ENCODE assay signal across 1 cellular context in the genomic region with DNA sequence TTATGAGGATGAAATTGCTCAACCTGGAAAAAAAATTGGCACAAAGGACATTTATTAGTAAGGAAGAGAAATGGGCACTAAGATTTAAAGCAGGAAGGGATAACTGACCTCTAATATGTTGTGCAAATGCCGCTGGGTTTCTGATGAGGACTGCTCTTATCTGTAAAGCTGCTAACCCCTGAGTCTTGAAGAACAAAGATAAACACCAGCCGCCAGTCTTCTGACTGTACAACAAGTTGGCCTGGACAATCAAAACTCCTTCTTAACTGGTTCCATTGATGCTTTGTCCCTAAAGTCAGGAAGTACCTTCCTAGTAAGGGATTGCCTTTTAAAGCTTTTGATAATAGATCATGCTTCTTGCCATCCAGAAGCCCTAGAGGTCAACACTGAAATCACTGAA.
TF ChIP-seq lines count a peak whose summit lies in the region.

No MANE protein-coding gene starts in this region.

TF ChIP-seq in K562, 482 proteins besides CTCF, POLR2A, EP300 and RAD21 (continued from another document):
- TF ChIP-seq, protein P1, sequence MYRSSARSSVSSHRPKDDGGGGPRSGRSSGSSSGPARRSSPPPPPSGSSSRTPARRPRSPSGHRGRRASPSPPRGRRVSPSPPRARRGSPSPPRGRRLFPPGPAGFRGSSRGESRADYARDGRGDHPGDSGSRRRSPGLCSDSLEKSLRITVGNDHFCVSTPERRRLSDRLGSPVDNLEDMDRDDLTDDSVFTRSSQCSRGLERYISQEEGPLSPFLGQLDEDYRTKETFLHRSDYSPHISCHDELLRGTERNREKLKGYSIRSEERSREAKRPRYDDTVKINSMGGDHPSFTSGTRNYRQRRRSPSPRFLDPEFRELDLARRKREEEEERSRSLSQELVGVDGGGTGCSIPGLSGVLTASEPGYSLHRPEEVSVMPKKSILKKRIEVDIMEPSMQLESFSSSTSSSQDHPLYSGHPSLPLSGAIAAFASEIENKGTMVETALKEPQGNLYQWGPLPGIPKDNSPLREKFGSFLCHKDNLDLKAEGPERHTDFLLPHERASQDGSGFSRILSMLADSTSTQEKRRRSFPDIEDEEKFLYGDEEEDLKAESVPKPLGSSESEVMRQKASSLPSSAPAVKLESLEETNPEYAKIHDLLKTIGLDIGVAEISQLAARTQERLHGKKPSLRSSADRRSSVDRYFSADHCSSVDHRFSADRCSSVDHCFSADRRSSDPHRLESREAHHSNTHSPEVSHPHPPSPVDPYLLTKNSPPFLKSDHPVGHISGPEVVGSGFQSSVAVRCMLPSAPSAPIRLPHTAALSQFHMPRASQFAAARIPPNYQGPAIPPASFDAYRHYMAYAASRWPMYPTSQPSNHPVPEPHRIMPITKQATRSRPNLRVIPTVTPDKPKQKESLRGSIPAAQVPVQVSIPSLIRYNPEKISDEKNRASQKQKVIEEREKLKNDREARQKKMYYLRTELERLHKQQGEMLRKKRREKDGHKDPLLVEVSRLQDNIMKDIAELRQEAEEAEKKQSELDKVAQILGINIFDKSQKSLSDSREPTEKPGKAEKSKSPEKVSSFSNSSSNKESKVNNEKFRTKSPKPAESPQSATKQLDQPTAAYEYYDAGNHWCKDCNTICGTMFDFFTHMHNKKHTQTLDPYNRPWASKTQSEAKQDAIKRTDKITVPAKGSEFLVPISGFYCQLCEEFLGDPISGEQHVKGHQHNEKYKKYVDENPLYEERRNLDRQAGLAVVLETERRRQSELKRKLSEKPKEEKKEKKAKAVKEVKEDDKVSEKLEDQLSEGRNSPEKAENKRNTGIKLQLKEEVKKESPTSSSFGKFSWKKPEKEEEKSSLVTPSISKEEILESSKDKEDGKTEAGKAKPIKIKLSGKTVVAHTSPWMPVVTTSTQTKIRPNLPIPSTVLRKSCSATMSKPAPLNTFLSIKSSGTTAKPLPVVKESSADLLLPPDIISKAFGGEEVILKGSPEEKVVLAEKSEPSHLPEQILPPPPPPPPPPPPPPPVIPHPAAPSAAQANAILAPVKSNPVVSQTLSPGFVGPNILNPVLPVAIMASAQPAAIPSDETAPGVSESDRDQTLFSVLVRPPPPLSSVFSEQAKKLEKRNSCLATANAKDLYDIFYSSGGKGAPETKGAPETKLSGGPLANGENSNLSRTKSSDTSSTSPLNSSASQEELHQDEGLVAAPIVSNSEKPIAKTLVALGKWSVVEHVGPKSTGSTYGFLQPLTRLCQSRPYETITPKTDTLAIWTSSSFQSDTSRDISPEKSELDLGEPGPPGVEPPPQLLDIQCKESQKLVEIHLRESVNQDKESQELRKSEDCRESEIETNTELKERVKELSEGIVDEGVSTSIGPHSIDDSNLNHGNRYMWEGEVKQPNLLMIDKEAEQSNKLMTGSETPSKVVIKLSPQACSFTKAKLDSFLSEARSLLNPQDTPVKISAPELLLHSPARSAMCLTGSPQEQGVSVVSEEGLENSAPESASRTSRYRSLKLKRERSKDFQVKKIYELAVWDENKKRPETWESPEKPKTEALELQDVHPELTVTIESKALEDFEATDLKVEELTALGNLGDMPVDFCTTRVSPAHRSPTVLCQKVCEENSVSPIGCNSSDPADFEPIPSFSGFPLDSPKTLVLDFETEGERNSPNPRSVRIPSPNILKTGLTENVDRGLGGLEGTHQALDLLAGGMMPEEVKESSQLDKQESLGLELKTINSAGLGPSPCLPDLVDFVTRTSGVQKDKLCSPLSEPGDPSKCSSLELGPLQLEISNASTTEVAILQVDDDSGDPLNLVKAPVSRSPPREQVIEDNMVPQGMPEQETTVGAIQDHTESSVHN (IDR thresholded peaks at IDR 0.05; ENCODE audit: borderline replicate concordance in 1 of 2, low read depth in 1 of 2) = no peak
- TF ChIP-seq, protein P2, sequence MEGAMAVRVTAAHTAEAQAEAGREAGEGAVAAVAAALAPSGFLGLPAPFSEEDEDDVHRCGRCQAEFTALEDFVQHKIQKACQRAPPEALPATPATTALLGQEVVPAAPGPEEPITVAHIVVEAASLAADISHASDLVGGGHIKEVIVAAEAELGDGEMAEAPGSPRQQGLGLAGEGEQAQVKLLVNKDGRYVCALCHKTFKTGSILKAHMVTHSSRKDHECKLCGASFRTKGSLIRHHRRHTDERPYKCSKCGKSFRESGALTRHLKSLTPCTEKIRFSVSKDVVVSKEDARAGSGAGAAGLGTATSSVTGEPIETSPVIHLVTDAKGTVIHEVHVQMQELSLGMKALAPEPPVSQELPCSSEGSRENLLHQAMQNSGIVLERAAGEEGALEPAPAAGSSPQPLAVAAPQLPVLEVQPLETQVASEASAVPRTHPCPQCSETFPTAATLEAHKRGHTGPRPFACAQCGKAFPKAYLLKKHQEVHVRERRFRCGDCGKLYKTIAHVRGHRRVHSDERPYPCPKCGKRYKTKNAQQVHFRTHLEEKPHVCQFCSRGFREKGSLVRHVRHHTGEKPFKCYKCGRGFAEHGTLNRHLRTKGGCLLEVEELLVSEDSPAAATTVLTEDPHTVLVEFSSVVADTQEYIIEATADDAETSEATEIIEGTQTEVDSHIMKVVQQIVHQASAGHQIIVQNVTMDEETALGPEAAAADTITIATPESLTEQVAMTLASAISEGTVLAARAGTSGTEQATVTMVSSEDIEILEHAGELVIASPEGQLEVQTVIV (CRISPR knock-in tag; IDR thresholded peaks at IDR 0.05; ENCODE audit: borderline replicate concordance) = no peak
- TF ChIP-seq FOXA3 (CRISPR knock-in tag; conservative IDR thresholded peaks at IDR 0.05 in 1 of 2, IDR thresholded peaks at IDR 0.05 in 1 of 2) (0 out of 4 replicates have a peak, but pooled peaks of 1 of the 2 experiments have one; percentile 25), FOXK2 (conservative IDR thresholded peaks at IDR 0.05 in 1 of 2, IDR thresholded peaks at IDR 0.05 in 1 of 2; ENCODE audit: low read depth in 2 of 2) (peak; percentile 58 to 63; a peak in 3 of 4 replicates), RCOR1 (IDR thresholded peaks at IDR 0.05; ENCODE audit: borderline replicate concordance in 1 of 2, low read depth in 2 of 2, low read length in 2 of 2) (peak in 1 of 2 experiments; percentile 78; a peak in 2 of 4 replicates), EHMT2 (IDR thresholded peaks at IDR 0.05) (peak; percentile 67; the same call in 1 of the 2 replicates), ARID1B (IDR thresholded peaks at IDR 0.05) (peak; percentile 77), HMGN3 (IDR thresholded peaks at IDR 0.05; ENCODE audit: borderline replicate concordance, extremely low read depth, insufficient read length, low read depth, low read length) (peak; percentile 31), SMARCA4 (IDR thresholded peaks at IDR 0.05) (peak; percentile 22; the same call in 1 of the 2 replicates), CBFA2T2 (conservative IDR thresholded peaks at IDR 0.05) (peak; percentile 45; the same call in 1 of the 2 replicates), KDM1A (IDR thresholded peaks at IDR 0.05) (peak; percentile 19 to 34; a peak in 1 of 4 replicates), TEAD4 (IDR thresholded peaks at IDR 0.05; ENCODE audit: low read length) (peak; percentile 67), TEAD4 (CRISPR knock-in tag; IDR thresholded peaks at IDR 0.05; ENCODE audit: borderline replicate concordance) (no peak), POLR2H (tag; IDR thresholded peaks at IDR 0.05; ENCODE audit: low read depth) (no peak), FOSL1 (tag; conservative IDR thresholded peaks at IDR 0.05) (peak; percentile 41), SMARCE1 (IDR thresholded peaks at IDR 0.05) (peak; percentile 31; the same call in 1 of the 2 replicates)
- TF ChIP-seq, protein P3, sequence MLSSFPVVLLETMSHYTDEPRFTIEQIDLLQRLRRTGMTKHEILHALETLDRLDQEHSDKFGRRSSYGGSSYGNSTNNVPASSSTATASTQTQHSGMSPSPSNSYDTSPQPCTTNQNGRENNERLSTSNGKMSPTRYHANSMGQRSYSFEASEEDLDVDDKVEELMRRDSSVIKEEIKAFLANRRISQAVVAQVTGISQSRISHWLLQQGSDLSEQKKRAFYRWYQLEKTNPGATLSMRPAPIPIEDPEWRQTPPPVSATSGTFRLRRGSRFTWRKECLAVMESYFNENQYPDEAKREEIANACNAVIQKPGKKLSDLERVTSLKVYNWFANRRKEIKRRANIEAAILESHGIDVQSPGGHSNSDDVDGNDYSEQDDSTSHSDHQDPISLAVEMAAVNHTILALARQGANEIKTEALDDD (IDR thresholded peaks at IDR 0.05) = peak; percentile 81
- TF ChIP-seq, protein P4, sequence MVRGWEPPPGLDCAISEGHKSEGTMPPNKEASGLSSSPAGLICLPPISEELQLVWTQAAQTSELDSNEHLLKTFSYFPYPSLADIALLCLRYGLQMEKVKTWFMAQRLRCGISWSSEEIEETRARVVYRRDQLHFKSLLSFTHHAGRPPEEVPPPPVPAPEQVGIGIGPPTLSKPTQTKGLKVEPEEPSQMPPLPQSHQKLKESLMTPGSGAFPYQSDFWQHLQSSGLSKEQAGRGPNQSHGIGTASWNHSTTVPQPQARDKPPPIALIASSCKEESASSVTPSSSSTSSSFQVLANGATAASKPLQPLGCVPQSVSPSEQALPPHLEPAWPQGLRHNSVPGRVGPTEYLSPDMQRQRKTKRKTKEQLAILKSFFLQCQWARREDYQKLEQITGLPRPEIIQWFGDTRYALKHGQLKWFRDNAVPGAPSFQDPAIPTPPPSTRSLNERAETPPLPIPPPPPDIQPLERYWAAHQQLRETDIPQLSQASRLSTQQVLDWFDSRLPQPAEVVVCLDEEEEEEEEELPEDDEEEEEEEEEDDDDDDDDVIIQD (CRISPR knock-in tag; IDR thresholded peaks at IDR 0.05) = no peak
- TF ChIP-seq, protein P5, sequence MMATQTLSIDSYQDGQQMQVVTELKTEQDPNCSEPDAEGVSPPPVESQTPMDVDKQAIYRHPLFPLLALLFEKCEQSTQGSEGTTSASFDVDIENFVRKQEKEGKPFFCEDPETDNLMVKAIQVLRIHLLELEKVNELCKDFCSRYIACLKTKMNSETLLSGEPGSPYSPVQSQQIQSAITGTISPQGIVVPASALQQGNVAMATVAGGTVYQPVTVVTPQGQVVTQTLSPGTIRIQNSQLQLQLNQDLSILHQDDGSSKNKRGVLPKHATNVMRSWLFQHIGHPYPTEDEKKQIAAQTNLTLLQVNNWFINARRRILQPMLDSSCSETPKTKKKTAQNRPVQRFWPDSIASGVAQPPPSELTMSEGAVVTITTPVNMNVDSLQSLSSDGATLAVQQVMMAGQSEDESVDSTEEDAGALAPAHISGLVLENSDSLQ (IDR thresholded peaks at IDR 0.05) = peak; percentile 32; the same call in 1 of the 2 replicates
TF ChIP-seq in K562: peak in this region for 27.
